Comparison of ENCODE assay signal across 8 cellular contexts in the genomic region with DNA sequence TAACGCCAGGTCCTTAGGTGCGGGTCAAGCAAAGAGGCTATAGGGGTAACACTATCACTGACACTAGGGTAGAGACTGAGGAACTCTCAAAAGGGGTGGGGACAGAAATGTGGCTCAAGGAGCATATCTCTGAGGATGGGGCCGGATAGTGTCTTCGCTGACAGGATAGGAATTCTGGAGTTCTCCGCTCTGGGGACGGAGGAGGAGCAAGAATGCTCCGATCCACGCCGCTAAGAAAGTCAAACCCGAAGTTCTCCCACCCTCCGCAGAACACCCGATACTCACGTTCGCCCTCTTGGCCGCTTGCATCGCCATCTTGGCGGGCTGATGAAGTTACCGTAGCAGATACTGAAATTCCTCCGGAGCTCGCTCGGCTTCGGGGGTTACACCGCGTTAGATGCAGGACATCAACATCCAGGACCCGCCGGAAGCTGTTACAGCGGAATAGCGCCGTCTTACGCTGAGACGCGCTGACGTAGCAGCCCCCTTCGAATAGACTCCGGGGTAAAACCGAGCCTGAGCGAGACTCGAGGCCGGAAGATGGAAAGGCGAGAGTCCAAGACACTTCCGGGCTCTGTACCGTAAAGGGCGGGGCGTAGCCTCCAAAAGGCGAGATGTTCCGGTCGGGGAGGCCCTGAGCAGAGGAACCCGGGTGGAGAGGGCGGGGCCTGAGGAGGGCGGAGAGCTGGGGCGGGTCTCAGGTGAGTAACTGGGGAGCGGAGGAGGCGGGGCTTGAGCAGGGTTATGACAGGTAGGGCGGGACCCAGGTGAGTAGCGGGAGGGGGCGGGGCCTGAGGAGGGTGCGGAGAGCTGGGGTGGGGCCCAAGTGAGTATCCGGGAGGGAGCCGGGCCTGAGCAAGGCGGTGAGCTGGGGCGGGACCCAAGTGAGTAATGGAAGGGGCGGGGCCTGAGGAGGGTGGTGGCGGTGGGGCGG. TPM values are rescaled to one million over a fixed set of nuclear protein-coding genes. Genes with fewer than 3 reads are reported as not detected.
DNase-seq lines count a peak whose midpoint lies in the region; ATAC-seq lines count a peak whose summit lies in the region.

A gene with protein sequence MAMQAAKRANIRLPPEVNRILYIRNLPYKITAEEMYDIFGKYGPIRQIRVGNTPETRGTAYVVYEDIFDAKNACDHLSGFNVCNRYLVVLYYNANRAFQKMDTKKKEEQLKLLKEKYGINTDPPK (minus strand): TSS at position 412 of the 934 bp plus-strand sequence. CDS start 97 bp downstream, at position 315.

- H3K27ac Mint-ChIP-seq in IgD-negative memory B cell = peak within 1 kb of the TSS; percentile 81 to 99 (median 92)

- no peaks in the 10 kb centered on the region for H3K9me3 Mint-ChIP-seq in IgD-negative memory B cell

- DNase-seq in DMS 273 treated with DMSO at 0.1 percent for 48 hours (lab: John Stamatoyannopoulos, UW) (peak; percentile 94), OCI-M2 (lab: John Stamatoyannopoulos, UW; ENCODE audit: unreplicated experiment) (peak; percentile 75), activated T-cell treated with anti-CD3 and anti-CD28 coated beads for 4 hours (peak; percentile 100), epidermal melanocyte (ENCODE audit: insufficient read length, low spot score) (peak; percentile 86), middle frontal gyrus (ENCODE audit: extremely low spot score, low spot score) (peak; percentile 98)
- DNase-seq in stimulated activated CD8-positive, alpha-beta memory T cell treated with anti-CD3 and anti-CD28 coated beads, Interleukin-2, amount 100 ng/mL, for 48 hours (ENCODE audit: low read depth in 2 of 2) = peak; percentile 96 to 100

- peak; percentile 96 for ATAC-seq in GM21529 (IDR thresholded peaks at IDR 0.05; ENCODE audit: unreplicated experiment)

- peak within 1 kb of the TSS; percentile 94 to 100 (median 99) for H3K4me3 Mint-ChIP-seq in IgD-negative memory B cell

- H3K27me3 Mint-ChIP-seq in IgD-negative memory B cell = no peaks in the 10 kb centered on the region

- peaks cover 15 to 22% (median 20%) of the 10 kb centered on the region in 3 donors for H3K4me1 Mint-ChIP-seq in IgD-negative memory B cell

- peaks cover 2% of the 10 kb centered on the region for H3K36me3 Mint-ChIP-seq in IgD-negative memory B cell

RNA-seq across cellular contexts. Expression of the gene that starts here (rescaled TPM):
- 171 TPM for polyA plus RNA-seq in IgD-negative memory B cell

Comparison
In these comparisons a context has a peak if more than half of its experiments do, and no peak if none do; other contexts are left out.
1. Peak in every context shown above with its lines: DNase-seq and ATAC-seq.